ENCODE assay signal across 18 cellular contexts in genomic region chr6:77424761-77425160, GRCh38. TPM values are rescaled to one million over a fixed set of nuclear protein-coding genes. Genes with fewer than 3 reads are reported as not detected.
DNase-seq lines count a peak whose midpoint lies in the region; ATAC-seq, FAIRE-seq and TF ChIP-seq lines count a peak whose summit lies in the region.
"Had no signal": no experiment of that assay in that cellular context is flagged by ENCODE, and none has a peak within 500 bp of the region (broad histone marks: within the 10 kb centered on the region; RNA-seq: fewer than 3 reads in every experiment).

No MANE protein-coding gene starts in this region.

- no peaks in the 10 kb centered on the region for H3K36me3 ChIP-seq in HepG2 (replicated peaks in 1 of 2; ENCODE audit: control insufficient read depth in 1 of 2, insufficient read depth in 2 of 2, low read length in 2 of 2)
- H3K36me3 ChIP-seq in right lobe of liver, result no peaks in the 10 kb centered on the region
- H3K36me3 ChIP-seq in ascending aorta, result no peaks in the 10 kb centered on the region
- no peaks in the 10 kb centered on the region for H3K36me3 ChIP-seq in tibial artery
- no peaks in the 10 kb centered on the region for H3K36me3 ChIP-seq in colonic mucosa
- H3K36me3 ChIP-seq: HAP-1 had no signal

- no peak overlapping the region for H3K27ac ChIP-seq in HepG2 (ENCODE audit: extremely low read length, insufficient read depth, low read length)
- no peak overlapping the region for H3K27ac ChIP-seq in right lobe of liver
- peak overlapping the region; percentile 48 to 51 for H3K27ac ChIP-seq in ascending aorta
- H3K27ac ChIP-seq in tibial artery, result peak overlapping the region; percentile 46 to 48
- H3K27ac ChIP-seq in colonic mucosa, result no peak overlapping the region

- ATAC-seq in HepG2 (no peak), right lobe of liver (no peak), GM21619 (IDR thresholded peaks at IDR 0.05; ENCODE audit: unreplicated experiment) (no peak)

- WGBS in HepG2 (ENCODE audit: low lambda C conversion rate), result 48% methylated on average over 2 of the region's 2 CpGs
- WGBS in right lobe of liver (ENCODE audit: insufficient coverage, low coverage, low lambda C conversion rate, missing lambda C conversion rate), result 67% methylated on average over 2 of the region's 2 CpGs

- POLR2A ChIA-PET in HepG2 (lab: Yijun Ruan, JAX), result no interaction called here

- FAIRE-seq in HepG2 (lab: Jason Lieb, UNC), result no peak
- FAIRE-seq: HTR-8/SVneo had no signal

- BruUV-seq in HepG2 (replicated peaks; lab: Mats Ljungman, UMichigan), result no TSS peak

- H2AFZ ChIP-seq in HepG2 (ENCODE audit: low read length), result no peak overlapping the region

- no peaks in the 10 kb centered on the region for H3K79me2 ChIP-seq in HepG2 (ENCODE audit: insufficient read depth, low read length)

- no peak overlapping the region for H3K9ac ChIP-seq in HepG2 (ENCODE audit: insufficient read depth, low read depth, low read length)
- no peak overlapping the region for H3K9ac ChIP-seq in colonic mucosa (ENCODE audit: low read depth in 2 of 2, low read length in 2 of 2)

- TF ChIP-seq RAD21 in HepG2 (CRISPR knock-in tag; IDR thresholded peaks at IDR 0.05), result no peak

- in situ Hi-C loops in HepG2 (cut with HindIII; ENCODE audit: extremely low pct_ligation_motif_present, low pct_unique_long_range_greater_than_20kb), result no loop called here

- H3K4me1 ChIP-seq in HepG2 (ENCODE audit: insufficient read depth, low read length) (no peaks in the 10 kb centered on the region), right lobe of liver (no peaks in the 10 kb centered on the region), ascending aorta (peaks cover 6 to 14% of the 10 kb centered on the region in 2 donors), tibial artery (peaks cover 0 to 44% (median 12%) of the 10 kb centered on the region in 4 donors), colonic mucosa (no peaks in the 10 kb centered on the region)
- H3K4me1 ChIP-seq: HAP-1 had no signal

- intact Hi-C loops in HepG2 (cut with micrococcal nuclease; ENCODE audit: unreplicated experiment) (loop anchor here (5.0 kb wide), 1 partner anchor 1363 kb away; no protein-coding TSS in a partner anchor), right lobe of liver (cut with DNase I) (no loop called here), ascending aorta (cut with DNase I) (no loop called here), tibial artery (cut with DNase I; ENCODE audit: low total_unique reads) (no loop called here), colonic mucosa (cut with DNase I) (no loop called here)

- DNase-seq in HepG2 (ENCODE audit: low spot score) (no peak), right lobe of liver (no peak), ascending aorta (ENCODE audit: low spot score in 2 of 2) (no peak), fibroblast of villous mesenchyme (ENCODE audit: low read depth) (peak; percentile 14), tibial artery (no peak), iPS-NIHi7 (ENCODE audit: extremely low spot score) (no peak), colonic mucosa (no peak)
- DNase-seq: 8988T; C1 segment of cervical spinal cord; Calu3; CD4-positive, alpha-beta T cell; DMS 273 treated with DMSO at 0.1 percent for 48 hours; GOT3 had no signal

- no peaks in the 10 kb centered on the region for H4K20me1 ChIP-seq in HepG2 (ENCODE audit: insufficient read depth, low read length)

- H3K27me3 ChIP-seq in HepG2 (ENCODE audit: control insufficient read depth in 1 of 2, insufficient read depth in 2 of 2, low read length in 2 of 2) (no peaks in the 10 kb centered on the region), right lobe of liver (no peaks in the 10 kb centered on the region), ascending aorta (no peaks in the 10 kb centered on the region), tibial artery (no peaks in the 10 kb centered on the region), colonic mucosa (no peaks in the 10 kb centered on the region)

- H3K4me3 ChIP-seq in HepG2 (replicated peaks in 1 of 3; ENCODE audit: insufficient read depth in 1 of 3, low read depth in 2 of 3, low read length in 3 of 3), result no peak overlapping the region
- no peak overlapping the region for H3K4me3 ChIP-seq in right lobe of liver
- no peak overlapping the region for H3K4me3 ChIP-seq in ascending aorta
- no peak overlapping the region for H3K4me3 ChIP-seq in fibroblast of villous mesenchyme (ENCODE audit: low read depth, low read length)
- no peak overlapping the region for H3K4me3 ChIP-seq in tibial artery
- no peak overlapping the region for H3K4me3 ChIP-seq in colonic mucosa
- H3K4me3 ChIP-seq: HAP-1 had no signal

- TF ChIP-seq CTCF in HepG2 (CRISPR knock-in tag; IDR thresholded peaks at IDR 0.05) (no peak), right lobe of liver (IDR thresholded peaks at IDR 0.05) (no peak), ascending aorta (IDR thresholded peaks at IDR 0.05) (no peak), fibroblast of villous mesenchyme (IDR thresholded peaks at IDR 0.05; ENCODE audit: insufficient read depth, low read depth, low read length) (no peak), tibial artery (IDR thresholded peaks at IDR 0.05) (no peak), colonic mucosa (IDR thresholded peaks at IDR 0.05) (no peak)

- H3K9me3 ChIP-seq in HepG2 (ENCODE audit: low read length), result no peaks in the 10 kb centered on the region
- H3K9me3 ChIP-seq in right lobe of liver, result no peaks in the 10 kb centered on the region
- H3K9me3 ChIP-seq in ascending aorta, result no peaks in the 10 kb centered on the region
- H3K9me3 ChIP-seq in tibial artery, result no peaks in the 10 kb centered on the region
- H3K9me3 ChIP-seq in colonic mucosa, result no peaks in the 10 kb centered on the region
- H3K9me3 ChIP-seq: HAP-1 had no signal

- TF ChIP-seq POLR2A in HepG2 (IDR thresholded peaks at IDR 0.05; ENCODE audit: insufficient read depth in 1 of 2, low read depth in 2 of 2, low read length in 2 of 2) (no peak), right lobe of liver (IDR thresholded peaks at IDR 0.05) (no peak)

- H3K4me2 ChIP-seq in HepG2 (ENCODE audit: low read depth, low read length), result no peak overlapping the region

- TF ChIP-seq EP300 in HepG2 (IDR thresholded peaks at IDR 0.05; ENCODE audit: low read depth in 2 of 2, low read length in 2 of 2) (no peak), HepG2 (CRISPR knock-in tag; IDR thresholded peaks at IDR 0.05; ENCODE audit: borderline replicate concordance) (no peak)

- CTCF ChIA-PET in HepG2 (lab: Yijun Ruan, JAX; ENCODE audit: low intra/inter-chr PET ratio, low total read pairs), result no interaction called here

TF ChIP-seq in HepG2, 621 proteins besides CTCF, POLR2A, EP300 and RAD21:
- TF ChIP-seq CEBPB (IDR thresholded peaks at IDR 0.05; ENCODE audit: borderline replicate concordance, low read depth, low read length), result peak; percentile 60
- TF ChIP-seq PBX2 (CRISPR knock-in tag; IDR thresholded peaks at IDR 0.05), result no peak
- no peak for TF ChIP-seq KAT8 (CRISPR knock-in tag; IDR thresholded peaks at IDR 0.05)

RNA-seq across cellular contexts. Expression of gene HTR1B, which starts 38.5 kb away (rescaled TPM):
- total RNA-seq in HepG2 (2016; rRNA removed; fragmentation: Illumina TruSeq; extraction: Trizol) (not detected in 2 replicates), right lobe of liver (not detected), ascending aorta (12.0 TPM), fibroblast of villous mesenchyme (8.2 and 9.7 TPM in 2 replicates), colonic mucosa (under 1 TPM; 0.19 to 0.32 TPM)
- total RNA-seq in HepG2 (2016; cell fraction: cytosol; rRNA removed; fragmentation: Illumina TruSeq; extraction: Trizol; ENCODE audit: low read depth), result not detected in 2 replicates
- total RNA-seq in HepG2 (2016; cell fraction: insoluble cytoplasmic fraction; rRNA removed; fragmentation: Illumina TruSeq; extraction: Trizol), result not detected in 2 replicates
- not detected in 2 replicates for total RNA-seq in HepG2 (2016; cell fraction: membrane; rRNA removed; fragmentation: Illumina TruSeq; extraction: Trizol)
- total RNA-seq in HepG2 (2016; cell fraction: nucleus; rRNA removed; fragmentation: Illumina TruSeq; extraction: Trizol), result not detected in 2 replicates
- not detected in 2 replicates for polyA plus RNA-seq in HepG2 (2011; rRNA removed)
- polyA plus RNA-seq in HepG2 (2011; cell fraction: cytosol; rRNA removed), result not detected in 2 replicates
- not detected in 2 replicates for polyA plus RNA-seq in HepG2 (2011; cell fraction: nucleus; rRNA removed)
- not detected in 2 replicates for polyA plus RNA-seq in HepG2 (2012)
- polyA plus RNA-seq in HepG2 (2016; cell fraction: cytosol; fragmentation: Illumina TruSeq; extraction: Trizol; ENCODE audit: low read depth), result not detected in 2 replicates
- polyA plus RNA-seq in HepG2 (2016; cell fraction: insoluble cytoplasmic fraction; fragmentation: Illumina TruSeq; extraction: Trizol; ENCODE audit: low read depth), result not detected in 2 replicates
- polyA plus RNA-seq in HepG2 (2016; cell fraction: membrane; fragmentation: Illumina TruSeq; extraction: Trizol; ENCODE audit: low read depth), result not detected in 2 replicates
- polyA plus RNA-seq in HepG2 (2016; cell fraction: nucleus; fragmentation: Illumina TruSeq; extraction: Trizol; ENCODE audit: insufficient read depth, low read depth), result not detected in 2 replicates
- polyA minus RNA-seq in HepG2 (2011; rRNA and poly(A)+ RNA removed; ENCODE audit: low replicate concordance), result 0.19 TPM in 1 of 2 replicates, not detected in the other
- polyA minus RNA-seq in HepG2 (2011; cell fraction: cytosol; rRNA and poly(A)+ RNA removed), result not detected in 2 replicates
- polyA minus RNA-seq in HepG2 (2011; cell fraction: nucleus; rRNA and poly(A)+ RNA removed), result not detected in 2 replicates
- total RNA-seq: B cell; Calu3; CD4-positive, alpha-beta T cell; Daoy had no signal

Comparison
In these comparisons a context has a peak if more than half of its experiments do, and no peak if none do; other contexts are left out.
1. H3K27ac ChIP-seq: peak in ascending aorta (2 of 2) and tibial artery (2 of 2); none in HepG2 (single experiment), right lobe of liver (0 of 3) and colonic mucosa (single experiment).